Comparison of ENCODE assay signal across 8 cellular contexts in genomic region chr11:10450451-10451398, GRCh38. TPM values are rescaled to one million over a fixed set of nuclear protein-coding genes. Genes with fewer than 3 reads are reported as not detected.
DNase-seq lines count a peak whose midpoint lies in the region; ATAC-seq and TF ChIP-seq lines count a peak whose summit lies in the region.

No MANE protein-coding gene starts in this region.

- TF ChIP-seq CTCF in OCI-LY7 (conservative IDR thresholded peaks at IDR 0.05; ENCODE audit: low read length) = no peak

- H3K4me3 ChIP-seq in ectodermal cell (ENCODE audit: insufficient read depth, low read depth, low read length) (peak overlapping the region; percentile 44), OCI-LY7 (ENCODE audit: low read depth, low read length, poor library complexity, severe bottlenecking) (no peak overlapping the region)

- peak; percentile 10 for ATAC-seq in stimulated activated naive CD8-positive, alpha-beta T cell treated with anti-CD3 and anti-CD28 coated beads, Interleukin-15, Interleukin-2, amounts not matched to agents 100 U/mL and 50 U/mL, for 24 hours
- no peak for ATAC-seq in HG03025 (IDR thresholded peaks at IDR 0.05; ENCODE audit: low FRiP score, unreplicated experiment)

- H3K9me3 ChIP-seq in ectodermal cell (ENCODE audit: control insufficient read depth, low read length) (no peaks in the 10 kb centered on the region), OCI-LY7 (ENCODE audit: low read length) (no peaks in the 10 kb centered on the region)

- no TSS peak for BruUV-seq in OCI-LY7 (replicated peaks; lab: Mats Ljungman, UMichigan)

- H3K79me2 ChIP-seq in OCI-LY7 (ENCODE audit: insufficient read depth, low read depth, low read length) = no peaks in the 10 kb centered on the region

- no peaks in the 10 kb centered on the region for H3K9me2 ChIP-seq in OCI-LY7 (ENCODE audit: insufficient read depth, low read length)

- H3K27ac ChIP-seq in ectodermal cell (ENCODE audit: insufficient read depth, low read depth, low read length, poor library complexity, severe bottlenecking) (no peak overlapping the region), OCI-LY7 (ENCODE audit: low read depth, low read length, poor library complexity, severe bottlenecking) (no peak overlapping the region)

- CTCF ChIA-PET in OCI-LY7 (lab: Charles Lee; ENCODE audit: unreplicated experiment) = no interaction called here

- H2AFZ ChIP-seq in OCI-LY7 (ENCODE audit: low read length) = no peak overlapping the region

- intact Hi-C loops in OCI-LY7 (cut with micrococcal nuclease; ENCODE audit: unreplicated experiment) = loop anchor here (10.0 kb wide), 2 partner anchors 696 to 766 kb away; no protein-coding TSS in a partner anchor

- H3K36me3 ChIP-seq in ectodermal cell (ENCODE audit: control insufficient read depth, insufficient read depth, low read length) = no peaks in the 10 kb centered on the region
- no peaks in the 10 kb centered on the region for H3K36me3 ChIP-seq in OCI-LY7 (ENCODE audit: insufficient read depth, low read length)

- no peaks in the 10 kb centered on the region for H3K9me3 Mint-ChIP-seq in IgD-negative memory B cell

- H3K27ac Mint-ChIP-seq in IgD-negative memory B cell = peak overlapping the region; percentile 90 to 96 (median 93)

- H3K36me3 Mint-ChIP-seq in IgD-negative memory B cell = no peaks in the 10 kb centered on the region

- peak overlapping the region; percentile 88 to 96 (median 94) for H3K4me3 Mint-ChIP-seq in IgD-negative memory B cell

- H3K27me3 Mint-ChIP-seq in IgD-negative memory B cell = no peaks in the 10 kb centered on the region

- no peak overlapping the region for H3K4me2 ChIP-seq in OCI-LY7 (ENCODE audit: low read length)

- H3K27me3 ChIP-seq in ectodermal cell (ENCODE audit: control insufficient read depth, insufficient read depth, low read length, poor library complexity, severe bottlenecking) = peaks cover 50% of the 10 kb centered on the region

- peaks cover 35 to 46% (median 37%) of the 10 kb centered on the region in 3 donors for H3K4me1 Mint-ChIP-seq in IgD-negative memory B cell

- WGBS in ectodermal cell, 2 experiments = 2% methylated on average over 95 of the region's 95 CpGs

- H4K20me1 ChIP-seq in OCI-LY7 (ENCODE audit: insufficient read depth, low read length) = no peaks in the 10 kb centered on the region

- POLR2A ChIA-PET in OCI-LY7 (lab: Charles Lee) = interaction anchor here (7.6 kb wide), 1 partner anchor 8 kb away, joined by 97 read pairs; no protein-coding TSS in a partner anchor

- peak; percentile 82 for DNase-seq in ELF-1 (ENCODE audit: low read depth, low spot score)
- peak; percentile 26 to 28 for DNase-seq in activated CD4-positive, alpha-beta T cell treated with anti-CD3 and anti-CD28 coated beads, Interleukin-2, amount 50 U/mL, for 4 hours
- DNase-seq in medulla oblongata (ENCODE audit: extremely low spot score) = peak; percentile 39
- DNase-seq in stimulated activated naive CD8-positive, alpha-beta T cell treated with anti-CD3 and anti-CD28 coated beads, Interleukin-15, Interleukin-2, amounts not matched to agents 100 U/mL and 50 U/mL, for 24 hours = peak; percentile 56
- no peak for DNase-seq in OCI-LY7 (ENCODE audit: low spot score)

- peaks cover 3% of the 10 kb centered on the region for H3K4me1 ChIP-seq in ectodermal cell (ENCODE audit: control insufficient read depth, insufficient read depth, low read length)
- H3K4me1 ChIP-seq in OCI-LY7 (ENCODE audit: insufficient read depth, low read length, poor library complexity, severe bottlenecking) = peaks cover 32% of the 10 kb centered on the region

RNA-seq across cellular contexts. Expression of gene AMPD3, which starts 4.3 kb away (rescaled TPM):
- 30.7 TPM for polyA plus RNA-seq in IgD-negative memory B cell
- 2.1 TPM for polyA plus RNA-seq in ectodermal cell (2013, experiment 1 of 4)
- 2.0 TPM for polyA plus RNA-seq in ectodermal cell (2013, experiment 2 of 4)
- polyA plus RNA-seq in ectodermal cell (2013, experiment 3 of 4) = 1.2 TPM
- 1.3 TPM for polyA plus RNA-seq in ectodermal cell (2013, experiment 4 of 4)
- 9.4 and 13.5 TPM in 2 replicates for total RNA-seq in OCI-LY7 (2014; rRNA removed; shearing (Covaris generic))
- total RNA-seq in OCI-LY7 (2022) = 17.0 and 25.6 TPM in 2 replicates
